In the genomic region with DNA sequence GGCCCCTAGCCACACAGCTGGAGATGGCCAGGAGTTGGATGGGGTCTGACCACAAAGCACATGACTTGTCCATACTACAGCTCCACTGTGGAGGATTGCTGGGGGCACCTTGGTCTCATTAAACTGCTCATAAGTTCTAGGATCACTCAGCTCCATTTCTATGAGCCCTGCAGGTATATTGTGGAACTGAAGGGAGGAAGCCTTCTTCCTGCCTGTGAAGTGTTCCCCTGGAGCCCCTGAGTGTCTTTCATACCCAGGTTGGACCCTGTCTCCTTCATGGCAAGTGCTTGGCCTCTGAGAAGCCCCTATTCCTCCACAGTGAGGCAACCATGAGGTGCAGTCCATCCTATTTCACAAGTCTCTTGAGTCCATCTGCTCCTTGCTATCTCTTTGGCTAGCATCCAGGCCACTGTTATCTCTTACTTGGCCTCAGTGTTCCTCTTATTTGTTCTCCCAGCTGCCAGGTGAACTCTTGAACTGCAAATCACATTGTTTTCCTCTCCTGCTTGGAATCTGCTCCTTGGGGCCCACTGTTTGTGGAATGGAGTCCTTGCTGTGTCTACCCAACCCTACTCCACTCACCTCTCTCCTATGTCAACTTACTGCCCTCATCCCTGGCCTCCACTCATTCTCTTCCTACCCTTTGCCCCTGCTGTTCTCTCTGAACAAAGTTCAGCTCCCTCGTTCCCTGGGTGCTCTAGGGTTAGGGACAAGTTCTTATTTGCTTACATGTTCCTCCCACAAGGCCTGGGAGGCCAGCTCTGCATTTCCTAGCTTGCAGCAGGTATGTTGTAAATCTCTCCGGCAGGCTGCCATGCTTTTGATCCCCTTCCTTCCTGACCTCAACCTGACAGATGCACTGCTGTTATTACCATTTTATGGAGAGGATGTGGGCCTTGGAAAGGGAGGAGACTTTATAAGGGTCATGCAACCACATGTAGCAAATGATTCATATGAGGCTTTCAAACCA, we compare ENCODE assay signal across 1 cellular context.
TF ChIP-seq lines count a peak whose summit lies in the region.

No MANE protein-coding gene starts in this region.

TF ChIP-seq in A549, 52 proteins besides CTCF, POLR2A, EP300 and RAD21 (continued from another document):
- TF ChIP-seq, protein P1, sequence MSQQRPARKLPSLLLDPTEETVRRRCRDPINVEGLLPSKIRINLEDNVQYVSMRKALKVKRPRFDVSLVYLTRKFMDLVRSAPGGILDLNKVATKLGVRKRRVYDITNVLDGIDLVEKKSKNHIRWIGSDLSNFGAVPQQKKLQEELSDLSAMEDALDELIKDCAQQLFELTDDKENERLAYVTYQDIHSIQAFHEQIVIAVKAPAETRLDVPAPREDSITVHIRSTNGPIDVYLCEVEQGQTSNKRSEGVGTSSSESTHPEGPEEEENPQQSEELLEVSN (IDR thresholded peaks at IDR 0.05; ENCODE audit: borderline replicate concordance, low read depth), result no peak
- TF ChIP-seq MYC (IDR thresholded peaks at IDR 0.05; ENCODE audit: borderline replicate concordance, low read length), result no peak
- no peak for TF ChIP-seq EHMT2 (IDR thresholded peaks at IDR 0.05; ENCODE audit: low read depth)
- TF ChIP-seq USF2 (IDR thresholded peaks at IDR 0.05), result no peak
- TF ChIP-seq JUN (IDR thresholded peaks at IDR 0.05), result no peak
- no peak for TF ChIP-seq HMGXB4 (CRISPR knock-in tag; IDR thresholded peaks at IDR 0.05; ENCODE audit: borderline replicate concordance)
- no peak for TF ChIP-seq RARB (CRISPR knock-in tag; IDR thresholded peaks at IDR 0.05)
- no peak for TF ChIP-seq GATA3 (IDR thresholded peaks at IDR 0.05; ENCODE audit: borderline replicate concordance)
- no peak for TF ChIP-seq TFCP2L1 (CRISPR knock-in tag; IDR thresholded peaks at IDR 0.05)
- TF ChIP-seq FOSL2 (IDR thresholded peaks at IDR 0.05), result no peak
- no peak for TF ChIP-seq FOSL2 (CRISPR knock-in tag; IDR thresholded peaks at IDR 0.05)
- no peak for TF ChIP-seq MAZ (IDR thresholded peaks at IDR 0.05; ENCODE audit: borderline replicate concordance, low read depth, low read length)
- TF ChIP-seq KDM5A (IDR thresholded peaks at IDR 0.05), result no peak
- no peak for TF ChIP-seq FOXS1 (CRISPR knock-in tag; IDR thresholded peaks at IDR 0.05)
- TF ChIP-seq, protein P2, sequence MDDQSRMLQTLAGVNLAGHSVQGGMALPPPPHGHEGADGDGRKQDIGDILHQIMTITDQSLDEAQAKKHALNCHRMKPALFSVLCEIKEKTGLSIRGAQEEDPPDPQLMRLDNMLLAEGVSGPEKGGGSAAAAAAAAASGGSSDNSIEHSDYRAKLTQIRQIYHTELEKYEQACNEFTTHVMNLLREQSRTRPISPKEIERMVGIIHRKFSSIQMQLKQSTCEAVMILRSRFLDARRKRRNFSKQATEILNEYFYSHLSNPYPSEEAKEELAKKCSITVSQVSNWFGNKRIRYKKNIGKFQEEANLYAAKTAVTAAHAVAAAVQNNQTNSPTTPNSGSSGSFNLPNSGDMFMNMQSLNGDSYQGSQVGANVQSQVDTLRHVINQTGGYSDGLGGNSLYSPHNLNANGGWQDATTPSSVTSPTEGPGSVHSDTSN (IDR thresholded peaks at IDR 0.05), result no peak
